11 cellular contexts compared by ENCODE assay signal in the genomic region with DNA sequence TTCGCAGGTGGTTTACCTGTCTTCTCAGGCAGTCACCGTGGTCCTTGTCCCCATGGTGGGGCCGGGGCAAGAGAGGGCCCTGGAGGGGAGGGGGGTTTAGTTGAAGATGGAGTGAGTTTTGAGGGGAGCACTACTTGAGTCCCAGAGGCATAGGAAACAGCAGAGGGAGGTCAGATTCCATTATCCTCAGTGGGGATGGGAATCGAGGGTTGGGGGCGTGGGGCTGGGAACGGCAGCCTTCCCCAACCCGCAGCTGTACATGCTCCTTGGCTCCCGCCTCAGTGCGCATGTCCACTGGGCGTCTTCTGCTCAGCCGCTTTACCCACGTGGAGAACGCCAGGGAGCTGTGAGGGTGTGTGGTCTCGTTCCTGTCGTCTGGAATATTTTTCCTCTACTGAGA. TPM values are rescaled to one million over a fixed set of nuclear protein-coding genes. Genes with fewer than 3 reads are reported as not detected.
"Had no signal": no experiment of that assay in that cellular context is flagged by ENCODE, and none has a peak within 500 bp of the region (broad histone marks: within the 10 kb centered on the region; RNA-seq: fewer than 3 reads in every experiment).

TSS of gene GAGE10 (plus strand) at position 301 of the 400 bp plus-strand sequence. CDS start 1,214 bp downstream, outside the sequence.

- H3K4me3 Mint-ChIP-seq: HFFc6 had no signal

- ATAC-seq: HCT116, HepG2 had no signal

- H3K9ac ChIP-seq: GM23248 had no signal

- H3K4me1 ChIP-seq: HAP-1 had no signal

- H3K4me3 ChIP-seq: GM23248, HAP-1 had no signal

- H3K9me3 Mint-ChIP-seq: HFFc6 had no signal

- H2AFZ ChIP-seq: GM23248 had no signal

- H3K9me3 ChIP-seq: HAP-1 had no signal

- H3K27ac Mint-ChIP-seq: HFFc6 had no signal

- DNase-seq: GM23248, GOT3, H7, HFFc6, KBM-7 had no signal

- H3K27ac ChIP-seq: GM23248, HL-60 had no signal

- H3K36me3 ChIP-seq: HAP-1 had no signal

RNA-seq across cellular contexts. Expression of gene GAGE10, which starts in this region (rescaled TPM):
- total RNA-seq: GM23248, H4, H7, HepG2, HFFc6, HT1080 had no signal
- polyA plus RNA-seq: GM23248, HepG2 had no signal
